ENCODE assay signal across 20 cellular contexts in the genomic region with DNA sequence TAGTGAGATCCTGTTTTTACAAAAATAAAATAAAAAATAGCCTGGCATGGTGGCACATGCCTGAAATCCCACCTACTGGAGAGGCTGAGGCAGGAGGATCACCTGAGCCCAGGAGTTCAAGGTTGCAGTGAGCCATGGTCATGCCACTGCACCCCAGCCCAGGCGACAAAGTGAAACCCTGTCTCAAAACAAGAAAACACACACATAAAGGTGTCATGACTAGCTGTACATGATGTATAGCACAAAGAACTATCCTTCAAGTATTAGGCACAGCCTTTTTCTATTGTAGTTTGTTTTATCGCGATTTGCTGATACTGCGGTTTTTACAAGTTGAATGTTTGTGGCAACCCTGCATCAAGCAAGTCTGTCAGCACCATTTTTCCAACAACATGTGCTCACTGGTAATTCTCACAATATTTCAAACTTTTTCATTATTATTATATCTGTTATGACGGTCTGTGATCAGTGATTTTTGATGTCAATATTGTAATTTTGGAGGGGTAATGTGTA. TPM values are rescaled to one million over a fixed set of nuclear protein-coding genes. Genes with fewer than 3 reads are reported as not detected.
DNase-seq lines count a peak whose midpoint lies in the region; ATAC-seq, FAIRE-seq and TF ChIP-seq lines count a peak whose summit lies in the region.
"Had no signal": no experiment of that assay in that cellular context is flagged by ENCODE, and none has a peak within 500 bp of the region (broad histone marks: within the 10 kb centered on the region; RNA-seq: fewer than 3 reads in every experiment).

No MANE protein-coding gene starts in this region.

- ATAC-seq in activated CD4-positive, alpha-beta T cell treated with anti-CD3 and anti-CD28 coated beads for 36 hours, result peak; percentile 61
- ATAC-seq in A549 (no peak), IMR-90 (ENCODE audit: low read depth) (no peak), K562 (no peak), SK-N-SH treated with all-trans-retinoic acid at 6 μM for 48 hours (no peak), GM18517 (IDR thresholded peaks at IDR 0.05; ENCODE audit: unreplicated experiment) (no peak)
- ATAC-seq: CD8-positive, alpha-beta T cell had no signal

- TF ChIP-seq EP300 in A549 (IDR thresholded peaks at IDR 0.05), result no peak
- TF ChIP-seq EP300 in K562 (IDR thresholded peaks at IDR 0.05; ENCODE audit: low read length), result no peak

- H3K4me1 ChIP-seq in A549 (0 out of 3 replicates have a peak, but pooled peaks cover 6% of the 10 kb centered on the region), IMR-90 (ENCODE audit: control insufficient read depth, insufficient read depth, low read length) (0 out of 2 replicates have a peak, but pooled peaks cover 1% of the 10 kb centered on the region), K562 (replicated peaks in 1 of 2; ENCODE audit: control insufficient read depth in 2 of 2, insufficient read depth in 2 of 2, low read length in 2 of 2) (no peaks in the 10 kb centered on the region)
- H3K4me1 ChIP-seq: SJCRH30 had no signal

- no peak overlapping the region for H3K56ac ChIP-seq in IMR-90 (ENCODE audit: extremely low read depth, insufficient read depth, low read length)

- POLR2A ChIA-PET in activated CD4-positive, alpha-beta T cell treated with anti-CD3 and anti-CD28 coated beads for 36 hours (lab: Charles Lee), result no interaction called here
- POLR2A ChIA-PET in A549 (lab: Yijun Ruan, JAX) (no interaction called here), IMR-90 (lab: Charles Lee; ENCODE audit: unreplicated experiment) (no interaction called here), K562 (lab: Yijun Ruan, JAX) (no interaction called here)

- H3K4me2 ChIP-seq in A549 (no peak overlapping the region), IMR-90 (ENCODE audit: low read depth, low read length) (no peak overlapping the region), K562 (ENCODE audit: insufficient read depth, low read length) (no peak overlapping the region)
- H3K4me2 ChIP-seq: PC-9 had no signal

- in situ Hi-C loops in IMR-90 (cut with MboI; ENCODE audit: low sequenced_read_pairs), result no loop called here
- in situ Hi-C loops in K562 (cut with MboI), result no loop called here

- no TSS peak for BruUV-seq in IMR-90 (replicated peaks; lab: Mats Ljungman, UMichigan)
- no TSS peak for BruUV-seq in K562 (replicated peaks; lab: Mats Ljungman, UMichigan)

- H3K36me3 Mint-ChIP-seq in activated CD4-positive, alpha-beta T cell treated with anti-CD3 and anti-CD28 coated beads for 36 hours (ENCODE audit: low read depth), result no peaks in the 10 kb centered on the region
- H3K36me3 Mint-ChIP-seq: CD8-positive, alpha-beta T cell; IgD-negative memory B cell had no signal

- H4K20me1 ChIP-seq in IMR-90 (ENCODE audit: insufficient read depth, low read length) (no peaks in the 10 kb centered on the region), K562 (replicated peaks; ENCODE audit: control insufficient read depth, insufficient read depth, low read length) (no peaks in the 10 kb centered on the region)

- no peaks in the 10 kb centered on the region for H3K79me2 ChIP-seq in K562 (ENCODE audit: control insufficient read depth, insufficient read depth, low read length)

- no peak overlapping the region for H3K4me3 ChIP-seq in A549
- no peak overlapping the region for H3K4me3 ChIP-seq in IMR-90 (ENCODE audit: insufficient read depth, low read depth, low read length)
- H3K4me3 ChIP-seq in K562, result no peak overlapping the region
- H3K4me3 ChIP-seq: PC-9, SJCRH30 had no signal

- CTCF ChIA-PET in activated CD4-positive, alpha-beta T cell treated with anti-CD3 and anti-CD28 coated beads for 36 hours (lab: Charles Lee), result interaction anchor here (0.7 to 1.2 kb wide), 3 partner anchors 14 to 1742 kb away, joined by 3 read pairs; no protein-coding TSS in a partner anchor
- CTCF ChIA-PET in A549 (lab: Yijun Ruan, JAX), result no interaction called here
- CTCF ChIA-PET in IMR-90 (lab: Yijun Ruan, JAX), result no interaction called here
- CTCF ChIA-PET in K562 (lab: Yijun Ruan, JAX; ENCODE audit: low intra/inter-chr PET ratio), result no interaction called here

- H2BK5ac ChIP-seq in IMR-90 (ENCODE audit: low read depth, low read length, poor library complexity, severe bottlenecking), result no peak overlapping the region

- H2BK20ac ChIP-seq in IMR-90 (ENCODE audit: low read depth, low read length), result no peak overlapping the region

- H3K4me1 Mint-ChIP-seq in activated CD4-positive, alpha-beta T cell treated with anti-CD3 and anti-CD28 coated beads for 36 hours, result peaks cover 26% of the 10 kb centered on the region
- H3K4me1 Mint-ChIP-seq: H9 had no signal

- H3K4me3 Mint-ChIP-seq in activated CD4-positive, alpha-beta T cell treated with anti-CD3 and anti-CD28 coated beads for 36 hours, result no peak overlapping the region
- H3K4me3 Mint-ChIP-seq: H9 had no signal

- H3K9me3 ChIP-seq in A549 (no peaks in the 10 kb centered on the region), IMR-90 (ENCODE audit: control insufficient read depth, insufficient read depth, low read length) (no peaks in the 10 kb centered on the region), K562 (replicated peaks; ENCODE audit: control insufficient read depth, insufficient read depth, low read depth, low read length) (no peaks in the 10 kb centered on the region)
- H3K9me3 ChIP-seq: SJCRH30 had no signal

- H3K27me3 ChIP-seq in IMR-90 (ENCODE audit: control insufficient read depth, insufficient read depth, low read length) (no peaks in the 10 kb centered on the region), K562 (ENCODE audit: control insufficient read depth in 2 of 2, insufficient read depth in 2 of 2, low read length in 2 of 2) (no peaks in the 10 kb centered on the region)
- H3K27me3 ChIP-seq: SJCRH30 had no signal

- no peak overlapping the region for H2BK120ac ChIP-seq in IMR-90 (ENCODE audit: low read depth, low read length)

- no peak overlapping the region for H4K8ac ChIP-seq in IMR-90 (ENCODE audit: low read depth in 2 of 2, low read length in 2 of 2)

- no peak overlapping the region for H2AFZ ChIP-seq in IMR-90 (replicated peaks; ENCODE audit: low read length, poor library complexity)
- no peak overlapping the region for H2AFZ ChIP-seq in K562 (ENCODE audit: low read depth, low read length)

- H3K9ac ChIP-seq in IMR-90 (ENCODE audit: low read depth, low read length) (no peak overlapping the region), K562 (ENCODE audit: insufficient read depth in 1 of 2, low read depth in 2 of 2, low read length in 2 of 2) (no peak overlapping the region)

- no peak overlapping the region for H3K18ac ChIP-seq in IMR-90 (ENCODE audit: low read depth, low read length)

- TF ChIP-seq POLR2A in A549 (IDR thresholded peaks at IDR 0.05; ENCODE audit: low read length), result no peak
- TF ChIP-seq POLR2A in IMR-90 (IDR thresholded peaks at IDR 0.05; ENCODE audit: low read depth, low read length), result no peak
- no peak for TF ChIP-seq POLR2A in K562 (conservative IDR thresholded peaks at IDR 0.05)

- H3K36me3 ChIP-seq in IMR-90 (ENCODE audit: control insufficient read depth, insufficient read depth, low read length) (no peaks in the 10 kb centered on the region), K562 (ENCODE audit: control insufficient read depth, insufficient read depth, low read length) (no peaks in the 10 kb centered on the region)
- H3K36me3 ChIP-seq: SJCRH30 had no signal

- H2AK5ac ChIP-seq in IMR-90 (ENCODE audit: low read depth, low read length), result no peak overlapping the region

- no peak overlapping the region for H3K14ac ChIP-seq in IMR-90 (replicated peaks; ENCODE audit: low read depth, low read length)

- DNase-seq in activated CD4-positive, alpha-beta T cell treated with anti-CD3 and anti-CD28 coated beads for 36 hours, result peak; percentile 24
- no peak for DNase-seq in activated CD4-positive, alpha-beta T cell treated with anti-CD3 and anti-CD28 coated beads, Interleukin-2, amount 50 U/mL, for 4 hours
- DNase-seq in A549 (ENCODE audit: low read depth in 1 of 2, low spot score in 1 of 2) (no peak), IMR-90 (no peak), K562 (ENCODE audit: extremely low read depth in 1 of 4, low spot score in 3 of 4) (no peak), NCI-H2029 (lab: John Stamatoyannopoulos, UW) (no peak)
- DNase-seq: CD8-positive, alpha-beta T cell; DMS79; H9; NCI-H1417; NCI-H1930; NCI-H2171 treated with DMSO at 0.1 percent for 48 hours; NCI-H446 treated with DMSO at 0.1 percent for 48 hours; SJCRH30 had no signal

- no peak overlapping the region for H2BK15ac ChIP-seq in IMR-90 (ENCODE audit: low read depth, low read length)

- no peak overlapping the region for H3K23ac ChIP-seq in IMR-90 (ENCODE audit: low read depth, low read length)

- no peak overlapping the region for H3K27ac Mint-ChIP-seq in activated CD4-positive, alpha-beta T cell treated with anti-CD3 and anti-CD28 coated beads for 36 hours
- H3K27ac Mint-ChIP-seq: CD8-positive, alpha-beta T cell; H9 had no signal

- no peak overlapping the region for H3K4ac ChIP-seq in IMR-90 (ENCODE audit: low read depth, low read length)

- FAIRE-seq in A549 (lab: Jason Lieb, UNC), result no peak
- FAIRE-seq in K562 (lab: Jason Lieb, UNC), result no peak
- FAIRE-seq: D721Med had no signal

- H3K27me3 Mint-ChIP-seq in activated CD4-positive, alpha-beta T cell treated with anti-CD3 and anti-CD28 coated beads for 36 hours, result peaks cover 4% of the 10 kb centered on the region
- H3K27me3 Mint-ChIP-seq: IgD-negative memory B cell had no signal

- H4K5ac ChIP-seq in IMR-90 (ENCODE audit: low read depth, low read length), result no peak overlapping the region

- TF ChIP-seq RAD21 in A549 (conservative IDR thresholded peaks at IDR 0.05 in 1 of 2, IDR thresholded peaks at IDR 0.05 in 1 of 2), result no peak
- TF ChIP-seq RAD21 in IMR-90 (IDR thresholded peaks at IDR 0.05; ENCODE audit: low read length), result no peak
- TF ChIP-seq RAD21 in K562 (CRISPR knock-in tag; conservative IDR thresholded peaks at IDR 0.05 in 1 of 2, IDR thresholded peaks at IDR 0.05 in 1 of 2), result no peak

- no peak for TF ChIP-seq CTCF in A549 (IDR thresholded peaks at IDR 0.05)
- TF ChIP-seq CTCF in IMR-90 (conservative IDR thresholded peaks at IDR 0.05; ENCODE audit: low read depth, low read length), result no peak
- no peak for TF ChIP-seq CTCF in K562 (IDR thresholded peaks at IDR 0.05 in 2 of 3, conservative IDR thresholded peaks at IDR 0.05 in 1 of 3; ENCODE audit: insufficient read depth in 2 of 3, low read depth in 1 of 3, low read length in 3 of 3)

- no peaks in the 10 kb centered on the region for H3K79me1 ChIP-seq in IMR-90 (ENCODE audit: low read depth in 1 of 2, low read length in 2 of 2)

- WGBS in A549 (ENCODE audit: missing lambda C conversion rate), result 92% methylated on average over 5 of the region's 5 CpGs
- no CpG with 5 or more reads among the region's 5 CpGs for WGBS in IMR-90 (ENCODE audit: extremely low coverage in 2 of 2, insufficient read length in 1 of 2), 2 experiments
- WGBS in K562 (ENCODE audit: insufficient coverage, low coverage, missing lambda C conversion rate), result 69% methylated on average over 5 of the region's 5 CpGs

- H3K9me1 ChIP-seq in IMR-90 (ENCODE audit: insufficient read depth, low read length) (no peaks in the 10 kb centered on the region), K562 (ENCODE audit: control insufficient read depth, insufficient read depth, low read length) (no peaks in the 10 kb centered on the region)

- H4K91ac ChIP-seq in IMR-90 (ENCODE audit: insufficient read depth, low read depth, low read length), result no peak overlapping the region

- dilution Hi-C loops in IMR-90 (cut with HindIII; ENCODE audit: low sequenced_read_pairs, unreplicated experiment), result no loop called here

- intact Hi-C loops in activated CD4-positive, alpha-beta T cell treated with anti-CD3 and anti-CD28 coated beads for 36 hours (cut with DNase I, micrococcal nuclease), result loop anchor here in 1 of 2 experiments (1.0 kb wide), 1 partner anchor 11 kb away; a partner anchor contains a TSS
- intact Hi-C loops in IMR-90 (cut with micrococcal nuclease), result no loop called here
- intact Hi-C loops in K562 (cut with micrococcal nuclease), result no loop called here

- no peaks in the 10 kb centered on the region for H3K9me3 Mint-ChIP-seq in activated CD4-positive, alpha-beta T cell treated with anti-CD3 and anti-CD28 coated beads for 36 hours (ENCODE audit: low read depth)
- H3K9me3 Mint-ChIP-seq: CD8-positive, alpha-beta T cell; H9; IgD-negative memory B cell had no signal

- H2AK9ac ChIP-seq in IMR-90 (replicated peaks; ENCODE audit: low read depth, low read length, poor library complexity), result no peak overlapping the region

- H3K27ac ChIP-seq in A549 (no peak overlapping the region), IMR-90 (ENCODE audit: insufficient read depth, low read length) (no peak overlapping the region), K562 (ENCODE audit: extremely low read depth, low read depth, low read length) (no peak overlapping the region)
- H3K27ac ChIP-seq: 22Rv1, PC-9, SJCRH30 had no signal

RNA-seq across cellular contexts. Expression of a gene that starts 11.5 kb away (rescaled TPM):
- 10 to 100 TPM; 23.9 to 25.5 TPM for total RNA-seq in activated CD4-positive, alpha-beta T cell treated with anti-CD3 and anti-CD28 coated beads for 36 hours
- polyA plus RNA-seq in A549 (2011; rRNA removed) (26.3 and 31.6 TPM in 2 replicates), A549 (2017; fragmentation: RNase III; extraction: RNeasy Plus Mini Kit Qiagen cat#74134 plus additional on column Dnase treatment) (12.4 to 15.0 TPM (median 13.1 TPM) in 3 replicates), IMR-90 (2012; rRNA removed) (6.7 and 9.0 TPM in 2 replicates), K562 (2011; rRNA removed) (17.8 and 25.4 TPM in 2 replicates), K562 (2014; fragmentation: Illumina TruSeq; extraction: Trizol) (19.4 and 24.1 TPM in 2 replicates), K562 (2014; fragmentation: Nextera tagmentation; extraction: Ambion mirVana) (1 to 10 TPM; 5.6 to 8.7 TPM), K562 (2014; rRNA removed) (24.4 and 33.2 TPM in 2 replicates)
- polyA plus RNA-seq in A549 (2012; cell fraction: cytosol; rRNA removed), result 5.0 TPM in 2 replicates
- polyA plus RNA-seq in A549 (2012; cell fraction: nucleus; rRNA removed), result 2.0 and 3.2 TPM in 2 replicates
- polyA minus RNA-seq in A549 (2011; rRNA and poly(A)+ RNA removed), result 12.3 and 12.7 TPM in 2 replicates
- total RNA-seq in IMR-90 (2012; rRNA removed) (24.9 and 40.8 TPM in 2 replicates), K562 (2014; rRNA removed) (26.1 and 28.3 TPM in 2 replicates), K562 (2014; rRNA removed; fragmentation: Illumina TruSeq; extraction: Trizol) (26.5 and 31.0 TPM in 2 replicates), K562 (2015; rRNA removed; fragmentation: Illumina TruSeq; extraction: Trizol) (22.6 and 25.5 TPM in 2 replicates), K562 (2021) (25.3 and 25.7 TPM in 2 replicates)
- 0.88 and 3.8 TPM in 2 replicates for polyA plus RNA-seq in IMR-90 (2012; cell fraction: cytosol; rRNA removed)
- polyA plus RNA-seq in IMR-90 (2012; cell fraction: nucleus; rRNA removed; ENCODE audit: low replicate concordance), result 2.5 and 11.4 TPM in 2 replicates
- 23.5 and 103 TPM in 2 replicates for total RNA-seq in K562 (2011; cell fraction: chromatin; rRNA removed; ENCODE audit: low replicate concordance)
- total RNA-seq in K562 (2011; cell fraction: nucleolus; rRNA removed), result 11.0 and 16.2 TPM in 2 replicates
- total RNA-seq in K562 (2011; cell fraction: nucleoplasm; rRNA removed), result 39.5 and 72.8 TPM in 2 replicates
- polyA plus RNA-seq in K562 (2011; cell fraction: cytosol; rRNA removed), result 4.5 and 7.4 TPM in 2 replicates
- 16.7 and 25.4 TPM in 2 replicates for polyA plus RNA-seq in K562 (2011; cell fraction: nucleus; rRNA removed)
- polyA plus RNA-seq in K562 (2012), result 10.2 and 10.3 TPM in 2 replicates
- polyA minus RNA-seq in K562 (2011; rRNA and poly(A)+ RNA removed), result 46.8 and 53.3 TPM in 2 replicates
- 6.7 and 12.4 TPM in 2 replicates for polyA minus RNA-seq in K562 (2011; cell fraction: cytosol; rRNA and poly(A)+ RNA removed)
- polyA minus RNA-seq in K562 (2011; cell fraction: nucleus; rRNA and poly(A)+ RNA removed), result 51.2 and 80.2 TPM in 2 replicates
